Comparison of ENCODE assay signal across 8 cellular contexts in genomic region chr20:20712004-20712473, GRCh38. TPM values are rescaled to one million over a fixed set of nuclear protein-coding genes. Genes with fewer than 3 reads are reported as not detected.
DNase-seq lines count a peak whose midpoint lies in the region; ATAC-seq, FAIRE-seq and TF ChIP-seq lines count a peak whose summit lies in the region.

No MANE protein-coding gene starts in this region.

- TF ChIP-seq POLR2A in NB4 (IDR thresholded peaks at IDR 0.05; ENCODE audit: extremely low read depth, insufficient read length) (no peak), K562 (conservative IDR thresholded peaks at IDR 0.05) (no peak)

- H2AFZ ChIP-seq in K562 (ENCODE audit: low read depth, low read length): peak overlapping the region; percentile 66; the same call in 1 of the 2 replicates

- DNase-seq in ELR (ENCODE audit: low read depth) (peak; percentile 6), NB4 (ENCODE audit: low read depth) (peak; percentile 61), K562 (ENCODE audit: extremely low read depth in 1 of 4, low spot score in 3 of 4) (peak in 1 of 4 experiments; percentile 8), kidney tubule cell (ENCODE audit: low spot score) (peak; percentile 34), GM19240 (ENCODE audit: insufficient read length, low spot score) (no peak)
- DNase-seq in stimulated activated naive CD8-positive, alpha-beta T cell treated with anti-CD3 and anti-CD28 coated beads, Interleukin-15, amount 100 ng/mL, for 72 hours: no peak

- CTCF ChIA-PET in K562 (lab: Yijun Ruan, JAX; ENCODE audit: low intra/inter-chr PET ratio): no interaction called here

- 3% methylated on average over 9 of the region's 33 CpGs for WGBS in K562 (ENCODE audit: insufficient coverage, low coverage, missing lambda C conversion rate)

- H3K9me3 Mint-ChIP-seq in stimulated activated naive CD8-positive, alpha-beta T cell treated with anti-CD3 and anti-CD28 coated beads, Interleukin-15, amount 100 ng/mL, for 72 hours: peaks cover 8 to 9% of the 10 kb centered on the region in 2 donors

- H3K9ac ChIP-seq in K562 (ENCODE audit: insufficient read depth in 1 of 2, low read depth in 2 of 2, low read length in 2 of 2): peak overlapping the region in 1 of 2 experiments; percentile 88; a peak in 3 of 4 replicates

- H3K4me3 ChIP-seq in NB4 (ENCODE audit: low read depth, low read length) (peak overlapping the region; percentile 91), K562 (peak overlapping the region; percentile 70)

- intact Hi-C loops in K562 (cut with micrococcal nuclease): no loop called here

- peaks cover 40% of the 10 kb centered on the region for H3K4me1 Mint-ChIP-seq in stimulated activated naive CD8-positive, alpha-beta T cell treated with anti-CD3 and anti-CD28 coated beads, Interleukin-15, amount 100 ng/mL, for 72 hours

- no peaks in the 10 kb centered on the region for H3K27me3 Mint-ChIP-seq in stimulated activated naive CD8-positive, alpha-beta T cell treated with anti-CD3 and anti-CD28 coated beads, Interleukin-15, amount 100 ng/mL, for 72 hours

- H3K27me3 ChIP-seq in K562 (ENCODE audit: control insufficient read depth in 2 of 2, insufficient read depth in 2 of 2, low read length in 2 of 2): no peaks in the 10 kb centered on the region

- H3K4me3 Mint-ChIP-seq in stimulated activated naive CD8-positive, alpha-beta T cell treated with anti-CD3 and anti-CD28 coated beads, Interleukin-15, amount 100 ng/mL, for 72 hours: peak overlapping the region; percentile 91 to 92

- TF ChIP-seq CTCF in NB4 (IDR thresholded peaks at IDR 0.05; ENCODE audit: low read depth, low read length) (no peak), K562 (IDR thresholded peaks at IDR 0.05 in 2 of 3, conservative IDR thresholded peaks at IDR 0.05 in 1 of 3; ENCODE audit: insufficient read depth in 2 of 3, low read depth in 1 of 3, low read length in 3 of 3) (no peak)

- POLR2A ChIA-PET in K562 (lab: Yijun Ruan, JAX): interaction anchor here (0.7 kb wide), 1 partner anchor 767 kb away, joined by 3 read pairs; no protein-coding TSS in a partner anchor

- no peak for TF ChIP-seq RAD21 in K562 (CRISPR knock-in tag; conservative IDR thresholded peaks at IDR 0.05 in 1 of 2, IDR thresholded peaks at IDR 0.05 in 1 of 2)

- H3K9me1 ChIP-seq in K562 (ENCODE audit: control insufficient read depth, insufficient read depth, low read length): no peaks in the 10 kb centered on the region

- H3K79me2 ChIP-seq in K562 (ENCODE audit: control insufficient read depth, insufficient read depth, low read length): no peaks in the 10 kb centered on the region

- TF ChIP-seq EP300 in K562 (IDR thresholded peaks at IDR 0.05; ENCODE audit: low read length): no peak

- peak overlapping the region; percentile 63 for H3K4me2 ChIP-seq in K562 (ENCODE audit: insufficient read depth, low read length)

- H3K36me3 ChIP-seq in K562 (ENCODE audit: control insufficient read depth, insufficient read depth, low read length): no peaks in the 10 kb centered on the region

- peak; percentile 4 for ATAC-seq in GM21723 (IDR thresholded peaks at IDR 0.05; ENCODE audit: unreplicated experiment)
- peak; percentile 34 for ATAC-seq in K562
- ATAC-seq in stimulated activated naive CD8-positive, alpha-beta T cell treated with anti-CD3 and anti-CD28 coated beads, Interleukin-15, amount 100 ng/mL, for 72 hours: peak; percentile 8
- no peak for ATAC-seq in HG03354 (IDR thresholded peaks at IDR 0.05; ENCODE audit: poor library complexity, severe bottlenecking, unreplicated experiment)

- H3K27ac Mint-ChIP-seq in stimulated activated naive CD8-positive, alpha-beta T cell treated with anti-CD3 and anti-CD28 coated beads, Interleukin-15, amount 100 ng/mL, for 72 hours: peak overlapping the region; percentile 88 to 96

- H3K27ac ChIP-seq in K562 (ENCODE audit: extremely low read depth, low read depth, low read length): no peak overlapping the region

- peaks cover 13% of the 10 kb centered on the region in 2 experiments; a peak in 4 of 5 replicates for H3K4me1 ChIP-seq in K562 (replicated peaks in 1 of 2; ENCODE audit: control insufficient read depth in 2 of 2, insufficient read depth in 2 of 2, low read length in 2 of 2)

- in situ Hi-C loops in K562 (cut with MboI): no loop called here

- BruUV-seq in K562 (replicated peaks; lab: Mats Ljungman, UMichigan): no TSS peak

- H3K9me3 ChIP-seq in K562 (replicated peaks; ENCODE audit: control insufficient read depth, insufficient read depth, low read depth, low read length): no peaks in the 10 kb centered on the region

- no peak for FAIRE-seq in K562 (lab: Jason Lieb, UNC)

- H4K20me1 ChIP-seq in K562 (replicated peaks; ENCODE audit: control insufficient read depth, insufficient read depth, low read length): no peaks in the 10 kb centered on the region

TF ChIP-seq in K562, 482 proteins besides CTCF, POLR2A, EP300 and RAD21 (continues in another document):
- TF ChIP-seq, protein P1, sequence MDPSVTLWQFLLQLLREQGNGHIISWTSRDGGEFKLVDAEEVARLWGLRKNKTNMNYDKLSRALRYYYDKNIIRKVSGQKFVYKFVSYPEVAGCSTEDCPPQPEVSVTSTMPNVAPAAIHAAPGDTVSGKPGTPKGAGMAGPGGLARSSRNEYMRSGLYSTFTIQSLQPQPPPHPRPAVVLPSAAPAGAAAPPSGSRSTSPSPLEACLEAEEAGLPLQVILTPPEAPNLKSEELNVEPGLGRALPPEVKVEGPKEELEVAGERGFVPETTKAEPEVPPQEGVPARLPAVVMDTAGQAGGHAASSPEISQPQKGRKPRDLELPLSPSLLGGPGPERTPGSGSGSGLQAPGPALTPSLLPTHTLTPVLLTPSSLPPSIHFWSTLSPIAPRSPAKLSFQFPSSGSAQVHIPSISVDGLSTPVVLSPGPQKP (CRISPR knock-in tag; IDR thresholded peaks at IDR 0.05): no peak
- no peak for TF ChIP-seq POLR2H (tag; IDR thresholded peaks at IDR 0.05; ENCODE audit: low read depth)
- no peak for TF ChIP-seq ZNF324 (CRISPR knock-in tag; IDR thresholded peaks at IDR 0.05)
- no peak for TF ChIP-seq MAFK (IDR thresholded peaks at IDR 0.05; ENCODE audit: low read length)
- TF ChIP-seq OTX1 (CRISPR knock-in tag; IDR thresholded peaks at IDR 0.05): no peak
- no peak for TF ChIP-seq RFX5 (IDR thresholded peaks at IDR 0.05; ENCODE audit: low read depth, low read length)
- no peak for TF ChIP-seq ZNF121 (CRISPR knock-in tag; conservative IDR thresholded peaks at IDR 0.05)
- TF ChIP-seq, protein P2, sequence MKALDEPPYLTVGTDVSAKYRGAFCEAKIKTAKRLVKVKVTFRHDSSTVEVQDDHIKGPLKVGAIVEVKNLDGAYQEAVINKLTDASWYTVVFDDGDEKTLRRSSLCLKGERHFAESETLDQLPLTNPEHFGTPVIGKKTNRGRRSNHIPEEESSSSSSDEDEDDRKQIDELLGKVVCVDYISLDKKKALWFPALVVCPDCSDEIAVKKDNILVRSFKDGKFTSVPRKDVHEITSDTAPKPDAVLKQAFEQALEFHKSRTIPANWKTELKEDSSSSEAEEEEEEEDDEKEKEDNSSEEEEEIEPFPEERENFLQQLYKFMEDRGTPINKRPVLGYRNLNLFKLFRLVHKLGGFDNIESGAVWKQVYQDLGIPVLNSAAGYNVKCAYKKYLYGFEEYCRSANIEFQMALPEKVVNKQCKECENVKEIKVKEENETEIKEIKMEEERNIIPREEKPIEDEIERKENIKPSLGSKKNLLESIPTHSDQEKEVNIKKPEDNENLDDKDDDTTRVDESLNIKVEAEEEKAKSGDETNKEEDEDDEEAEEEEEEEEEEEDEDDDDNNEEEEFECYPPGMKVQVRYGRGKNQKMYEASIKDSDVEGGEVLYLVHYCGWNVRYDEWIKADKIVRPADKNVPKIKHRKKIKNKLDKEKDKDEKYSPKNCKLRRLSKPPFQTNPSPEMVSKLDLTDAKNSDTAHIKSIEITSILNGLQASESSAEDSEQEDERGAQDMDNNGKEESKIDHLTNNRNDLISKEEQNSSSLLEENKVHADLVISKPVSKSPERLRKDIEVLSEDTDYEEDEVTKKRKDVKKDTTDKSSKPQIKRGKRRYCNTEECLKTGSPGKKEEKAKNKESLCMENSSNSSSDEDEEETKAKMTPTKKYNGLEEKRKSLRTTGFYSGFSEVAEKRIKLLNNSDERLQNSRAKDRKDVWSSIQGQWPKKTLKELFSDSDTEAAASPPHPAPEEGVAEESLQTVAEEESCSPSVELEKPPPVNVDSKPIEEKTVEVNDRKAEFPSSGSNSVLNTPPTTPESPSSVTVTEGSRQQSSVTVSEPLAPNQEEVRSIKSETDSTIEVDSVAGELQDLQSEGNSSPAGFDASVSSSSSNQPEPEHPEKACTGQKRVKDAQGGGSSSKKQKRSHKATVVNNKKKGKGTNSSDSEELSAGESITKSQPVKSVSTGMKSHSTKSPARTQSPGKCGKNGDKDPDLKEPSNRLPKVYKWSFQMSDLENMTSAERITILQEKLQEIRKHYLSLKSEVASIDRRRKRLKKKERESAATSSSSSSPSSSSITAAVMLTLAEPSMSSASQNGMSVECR (CRISPR knock-in tag; IDR thresholded peaks at IDR 0.05): no peak
- no peak for TF ChIP-seq PYGO2 (tag; IDR thresholded peaks at IDR 0.05)

RNA-seq across cellular contexts. Expression of gene RALGAPA2, which starts 0.4 kb away (rescaled TPM):
- 4.5 and 13.9 TPM in 2 replicates for total RNA-seq in K562 (2011; cell fraction: chromatin; rRNA removed; ENCODE audit: low replicate concordance)
- 3.2 and 3.8 TPM in 2 replicates for total RNA-seq in K562 (2011; cell fraction: nucleolus; rRNA removed)
- total RNA-seq in K562 (2011; cell fraction: nucleoplasm; rRNA removed): 5.8 and 6.6 TPM in 2 replicates
- total RNA-seq in K562 (2014; rRNA removed): 1.2 and 1.6 TPM in 2 replicates
- total RNA-seq in K562 (2014; rRNA removed; fragmentation: Illumina TruSeq; extraction: Trizol): 1.5 and 2.1 TPM in 2 replicates
- 1.4 and 1.6 TPM in 2 replicates for total RNA-seq in K562 (2015; rRNA removed; fragmentation: Illumina TruSeq; extraction: Trizol)
- total RNA-seq in K562 (2021): 2.3 and 2.7 TPM in 2 replicates
- 1.7 and 2.0 TPM in 2 replicates for polyA plus RNA-seq in K562 (2011; rRNA removed)
- polyA plus RNA-seq in K562 (2011; cell fraction: cytosol; rRNA removed): 0.75 and 1.5 TPM in 2 replicates
- 4.6 and 5.6 TPM in 2 replicates for polyA plus RNA-seq in K562 (2011; cell fraction: nucleus; rRNA removed)
- 1.1 and 2.3 TPM in 2 replicates for polyA plus RNA-seq in K562 (2012)
- 1.6 and 2.4 TPM in 2 replicates for polyA plus RNA-seq in K562 (2014; fragmentation: Illumina TruSeq; extraction: Trizol)
- polyA plus RNA-seq in K562 (2014; fragmentation: Nextera tagmentation; extraction: Ambion mirVana): under 1 TPM; 0.35 to 0.42 TPM
- 1.2 TPM in 2 replicates for polyA plus RNA-seq in K562 (2014; rRNA removed)
- polyA minus RNA-seq in K562 (2011; rRNA and poly(A)+ RNA removed): 4.7 and 6.6 TPM in 2 replicates
- polyA minus RNA-seq in K562 (2011; cell fraction: cytosol; rRNA and poly(A)+ RNA removed): 1.5 and 3.2 TPM in 2 replicates
- polyA minus RNA-seq in K562 (2011; cell fraction: nucleus; rRNA and poly(A)+ RNA removed): 7.3 and 16.2 TPM in 2 replicates

Comparison
In these comparisons a context has a peak if more than half of its experiments do, and no peak if none do; other contexts are left out.
1. DNase-seq: peak in ELR (single experiment), NB4 (single experiment) and kidney tubule cell (single experiment); none in stimulated activated naive CD8-positive, alpha-beta T cell treated with anti-CD3 and anti-CD28 coated beads, Interleukin-15, amount 100 ng/mL, for 72 hours (0 of 2) and GM19240 (single experiment).